Comparison of ENCODE assay signal across 19 cellular contexts in genomic region chr15:74193905-74194304, GRCh38. TPM values are rescaled to one million over a fixed set of nuclear protein-coding genes. Genes with fewer than 3 reads are reported as not detected.
"Had no signal": no experiment of that assay in that cellular context is flagged by ENCODE, and none has a peak within 500 bp of the region (broad histone marks: within the 10 kb centered on the region; RNA-seq: fewer than 3 reads in every experiment).

No MANE protein-coding gene starts in this region.

- H3K9ac ChIP-seq: neural progenitor cell, parathyroid adenoma had no signal

- H3K27ac ChIP-seq: breast epithelium, gastroesophageal sphincter, heart right ventricle, neural progenitor cell, parathyroid adenoma, suprapubic skin had no signal

- H3K36me3 ChIP-seq: breast epithelium, gastroesophageal sphincter, heart right ventricle, neural progenitor cell, suprapubic skin had no signal

- H3K9me3 ChIP-seq: breast epithelium, gastroesophageal sphincter, heart right ventricle, suprapubic skin had no signal

- H3K4me2 ChIP-seq: neural progenitor cell had no signal

- H3K27me3 ChIP-seq: breast epithelium, gastroesophageal sphincter, heart right ventricle, neural progenitor cell, suprapubic skin had no signal

- H3K79me2 ChIP-seq: parathyroid adenoma had no signal

- H2AFZ ChIP-seq: neural progenitor cell, parathyroid adenoma had no signal

- H3K4me1 ChIP-seq: parathyroid adenoma had no signal

- DNase-seq: activated CD4-positive, alpha-beta T cell treated with anti-CD3 and anti-CD28 coated beads, Interleukin-2, amount 10 ng/mL, durations not matched to agents 7 days and 5 days; activated CD8-positive, alpha-beta memory T cell treated with anti-CD3 and anti-CD28 coated beads for 24 hours; activated gamma-delta T cell treated with Interleukin-2 at 50 U/mL for 16 hours; anterior cingulate cortex; dermis blood vessel endothelial cell; endodermal cell; erythroblast; heart right ventricle; naive B cell had no signal

- H3K4me3 ChIP-seq: breast epithelium, gastroesophageal sphincter, heart right ventricle, neural progenitor cell, suprapubic skin had no signal

- FAIRE-seq: islet of Langerhans had no signal

- ATAC-seq: heart right ventricle had no signal

RNA-seq across cellular contexts. Expression of gene STRA6, which starts 8.7 kb away (rescaled TPM):
- total RNA-seq: activated CD4-positive, alpha-beta T cell treated with anti-CD3 and anti-CD28 coated beads, Interleukin-2, amount 10 ng/mL, durations not matched to agents 7 days and 5 days; mononuclear cell had no signal

RNA-seq across cellular contexts. Expression of gene ISLR, which starts 20.4 kb away (rescaled TPM):
- total RNA-seq: activated CD4-positive, alpha-beta T cell treated with anti-CD3 and anti-CD28 coated beads, Interleukin-2, amount 10 ng/mL, durations not matched to agents 7 days and 5 days; lung microvascular endothelial cell; mononuclear cell had no signal

RNA-seq across cellular contexts. Expression of gene CCDC33, which starts 42.2 kb away (rescaled TPM):
- total RNA-seq: activated CD4-positive, alpha-beta T cell treated with anti-CD3 and anti-CD28 coated beads, Interleukin-2, amount 10 ng/mL, durations not matched to agents 7 days and 5 days; chondrocyte; dermis blood vessel endothelial cell; gastroesophageal sphincter; heart right ventricle; lung microvascular endothelial cell; mononuclear cell; renal cortical epithelial cell had no signal
- polyA plus RNA-seq: heart right ventricle had no signal
